Comparison of ENCODE assay signal across 8 cellular contexts in the genomic region with DNA sequence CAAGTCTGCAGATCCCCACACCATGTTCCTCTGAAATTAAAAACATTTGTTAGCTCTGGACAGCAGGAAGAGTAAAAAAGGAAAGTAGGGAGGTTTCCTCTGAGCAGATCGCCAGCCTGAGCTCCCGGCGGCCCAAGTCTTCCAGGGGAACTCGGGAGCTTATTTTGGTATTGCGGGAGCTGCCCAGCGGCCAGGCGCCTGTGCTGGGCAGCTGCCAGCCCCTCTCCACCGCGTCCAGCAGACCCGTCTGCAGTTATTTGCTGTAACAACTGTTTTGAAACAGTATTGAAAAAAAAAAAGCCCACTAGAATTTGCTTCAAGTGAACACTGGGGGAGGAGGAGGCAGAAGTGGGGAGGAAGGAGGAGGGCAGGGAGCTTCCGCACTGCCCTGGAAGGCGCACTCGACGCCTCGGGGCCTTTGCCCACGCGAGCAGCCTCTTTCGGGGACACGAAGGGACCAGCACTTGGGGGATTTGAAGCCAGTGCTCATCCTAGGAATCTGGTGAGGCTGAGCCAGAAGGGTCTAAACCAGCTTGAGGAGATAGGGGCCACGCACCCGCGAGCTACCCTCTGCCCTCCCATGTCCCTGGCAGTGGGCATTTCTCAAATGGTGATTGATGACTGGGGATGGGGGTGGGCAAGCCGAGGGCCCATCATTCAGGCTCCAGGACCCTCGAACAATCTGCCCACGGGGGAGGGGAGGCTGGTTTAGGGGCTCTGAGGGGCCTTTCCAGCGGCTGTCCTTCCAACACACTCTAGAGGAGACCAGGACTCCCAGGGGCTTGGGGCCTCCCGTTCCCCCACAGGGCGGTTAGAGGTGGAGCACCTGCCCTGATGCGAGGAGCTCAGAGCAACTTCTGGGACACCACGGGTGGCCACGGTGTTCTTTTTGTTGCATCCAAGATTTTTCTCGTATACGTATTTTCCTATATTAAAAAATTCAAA. TPM values are rescaled to one million over a fixed set of nuclear protein-coding genes. Genes with fewer than 3 reads are reported as not detected.
DNase-seq lines count a peak whose midpoint lies in the region; FAIRE-seq and TF ChIP-seq lines count a peak whose summit lies in the region.

No MANE protein-coding gene starts in this region.

- TF ChIP-seq CTCF in HFF-Myc (IDR thresholded peaks at IDR 0.05; ENCODE audit: low read depth, low read length, missing control alignments) (no peak), D721Med (IDR thresholded peaks at IDR 0.05; ENCODE audit: insufficient read depth, missing control alignments) (no peak)

- peaks cover 22% of the 10 kb centered on the region for H3K4me1 ChIP-seq in iPS-18a (ENCODE audit: control insufficient read depth, low read depth, low read length)
- H3K4me1 ChIP-seq in skeletal muscle tissue (ENCODE audit: control insufficient read depth in 3 of 3, insufficient read depth in 3 of 3, low read length in 3 of 3): peaks cover 49 to 74% (median 51%) of the 10 kb centered on the region in 3 donors

- H3K9me3 ChIP-seq in iPS-18a (ENCODE audit: control insufficient read depth, low read depth, low read length) (no peaks in the 10 kb centered on the region), skeletal muscle tissue (ENCODE audit: control insufficient read depth in 3 of 3, low read length in 3 of 3) (no peaks in the 10 kb centered on the region)

- H3K9ac ChIP-seq in iPS-18a (ENCODE audit: low read length): no peak overlapping the region
- H3K9ac ChIP-seq in skeletal muscle tissue (ENCODE audit: low read depth in 1 of 3, low read length in 3 of 3): peak overlapping the region; percentile 85 to 96 (median 92)

- H3K36me3 ChIP-seq in iPS-18a (ENCODE audit: control insufficient read depth, low read depth, low read length) (no peaks in the 10 kb centered on the region), skeletal muscle tissue (ENCODE audit: control insufficient read depth in 3 of 3, insufficient read depth in 3 of 3, low read length in 3 of 3) (peaks cover 0 to 3% (median 3%) of the 10 kb centered on the region in 3 donors)

- H3K27me3 ChIP-seq in iPS-18a (ENCODE audit: control insufficient read depth, insufficient read depth, low read length): peaks cover 79% of the 10 kb centered on the region
- H3K27me3 ChIP-seq in skeletal muscle tissue (ENCODE audit: control insufficient read depth in 3 of 3, insufficient read depth in 3 of 3, low read length in 3 of 3): peaks cover 0 to 7% (median 0%) of the 10 kb centered on the region in 3 donors

- FAIRE-seq in D721Med (lab: Jason Lieb, UNC): no peak

- H3K27ac ChIP-seq in angular gyrus (ENCODE audit: low read depth, low read length) (peak overlapping the region; percentile 87), iPS-18a (ENCODE audit: low read length) (no peak overlapping the region), skeletal muscle tissue (ENCODE audit: low read depth, low read length) (peak overlapping the region; percentile 92)

- peak overlapping the region; percentile 67 for H3K4me3 ChIP-seq in HFF-Myc (replicated peaks; ENCODE audit: low read depth, low read length)
- peak overlapping the region; percentile 47 for H3K4me3 ChIP-seq in iPS-18a (ENCODE audit: low read length)
- peak overlapping the region; percentile 65 to 72 (median 71) for H3K4me3 ChIP-seq in skeletal muscle tissue (ENCODE audit: low read length in 3 of 3)

- DNase-seq in HFF-Myc (ENCODE audit: extremely low read depth, low read depth) (no peak), NCI-H2171 (lab: John Stamatoyannopoulos, UW) (no peak), COLO668 (lab: John Stamatoyannopoulos, UW; ENCODE audit: unreplicated experiment) (no peak), D721Med (ENCODE audit: insufficient read length, low spot score) (no peak)
- no peak for DNase-seq in effector CD8-positive, alpha-beta T cell (lab: John Stamatoyannopoulos, UW)

RNA-seq across cellular contexts. Expression of a gene that starts 3.0 kb away (rescaled TPM):
- 8.4 TPM for total RNA-seq in skeletal muscle tissue
